21 cellular contexts compared by ENCODE assay signal in the genomic region with DNA sequence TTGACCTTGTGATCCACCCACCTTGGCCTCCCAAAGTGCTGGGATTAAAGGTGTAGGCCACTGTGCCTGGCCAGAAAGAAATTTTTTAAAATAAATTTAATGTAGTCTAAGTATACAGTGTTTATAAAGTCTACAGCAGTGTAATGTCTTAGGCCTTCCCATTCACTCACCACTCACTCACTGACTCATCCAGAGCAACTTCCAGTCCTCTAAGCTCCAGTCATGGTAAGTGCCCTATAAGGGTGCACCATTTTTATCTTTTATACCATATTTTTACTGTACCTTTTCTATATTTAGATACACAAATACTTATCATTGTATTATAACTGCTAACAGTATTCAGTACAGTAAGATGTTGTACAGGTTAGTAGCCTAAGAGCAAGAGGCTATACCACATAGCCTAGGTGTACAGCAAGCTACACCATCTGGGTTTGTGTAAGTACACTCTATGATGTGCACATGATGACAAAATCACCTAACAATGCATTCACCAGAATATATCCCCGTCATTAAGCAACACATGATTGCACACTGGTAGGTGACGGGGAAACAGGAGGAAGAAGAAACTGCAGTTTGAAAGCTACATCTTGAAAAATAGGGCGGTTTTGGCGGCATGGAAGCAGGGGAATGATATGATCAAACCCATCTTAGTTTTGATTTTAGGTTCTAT.
A peak's percentile ranks its signal among the peaks of the same experiment; 100 is the strongest.
DNase-seq lines count a peak whose midpoint lies in the region; TF ChIP-seq lines count a peak whose summit lies in the region.
"Had no signal": no experiment of that assay in that cellular context is flagged by ENCODE, and none has a peak within 500 bp of the region (broad histone marks: within the 10 kb centered on the region; RNA-seq: fewer than 3 reads in every experiment).

No MANE protein-coding gene starts in this region.

- no peak overlapping the region for H3K27ac Mint-ChIP-seq in activated T-helper 2 cell treated with anti-CD3 and anti-CD28 coated beads, Interferon-gamma antibody, Interleukin-2, Interleukin-4, amounts not matched to agents 10 μg/mL and 5 μg/mL and 100 μg/mL, durations not matched to agents 14 hours and 24 hours and 36 hours

- H3K4me3 ChIP-seq in astrocyte of the spinal cord (ENCODE audit: low read depth, low read length): no peak overlapping the region
- no peak overlapping the region for H3K4me3 ChIP-seq in fibroblast of the aortic adventitia (ENCODE audit: low read depth, low read length)
- H3K4me3 ChIP-seq: colonic mucosa, psoas muscle, spleen, testis had no signal

- peaks cover 29% of the 10 kb centered on the region for H3K36me3 Mint-ChIP-seq in activated T-helper 2 cell treated with anti-CD3 and anti-CD28 coated beads, Interferon-gamma antibody, Interleukin-2, Interleukin-4, amounts not matched to agents 10 μg/mL and 5 μg/mL and 100 μg/mL, durations not matched to agents 14 hours and 24 hours and 36 hours (ENCODE audit: low read depth)

- H3K9me3 Mint-ChIP-seq in activated T-helper 2 cell treated with anti-CD3 and anti-CD28 coated beads, Interferon-gamma antibody, Interleukin-2, Interleukin-4, amounts not matched to agents 10 μg/mL and 5 μg/mL and 100 μg/mL, durations not matched to agents 14 hours and 24 hours and 36 hours: no peaks in the 10 kb centered on the region
- H3K9me3 Mint-ChIP-seq: natural killer cell treated with Interleukin-12 subunit alpha and Interleukin-12 subunit beta and Interleukin-15 and Interleukin-18, amount 100 ng/mL, for 72 hours had no signal

- H3K27me3 Mint-ChIP-seq in activated T-helper 2 cell treated with anti-CD3 and anti-CD28 coated beads, Interferon-gamma antibody, Interleukin-2, Interleukin-4, amounts not matched to agents 10 μg/mL and 5 μg/mL and 100 μg/mL, durations not matched to agents 14 hours and 24 hours and 36 hours (ENCODE audit: low read depth): no peaks in the 10 kb centered on the region
- H3K27me3 Mint-ChIP-seq: natural killer cell treated with Interleukin-12 subunit alpha and Interleukin-12 subunit beta and Interleukin-15 and Interleukin-18, amount 100 ng/mL, for 72 hours had no signal

- peaks cover 11% of the 10 kb centered on the region for H3K4me1 Mint-ChIP-seq in activated T-helper 2 cell treated with anti-CD3 and anti-CD28 coated beads, Interferon-gamma antibody, Interleukin-2, Interleukin-4, amounts not matched to agents 10 μg/mL and 5 μg/mL and 100 μg/mL, durations not matched to agents 14 hours and 24 hours and 36 hours (ENCODE audit: low read depth)

- in situ Hi-C loops in astrocyte of the spinal cord (cut with HindIII; ENCODE audit: low sequenced_read_pairs): no loop called here

- TF ChIP-seq CTCF in astrocyte of the spinal cord (IDR thresholded peaks at IDR 0.05; ENCODE audit: low read depth, low read length): no peak
- no peak for TF ChIP-seq CTCF in fibroblast of the aortic adventitia (IDR thresholded peaks at IDR 0.05; ENCODE audit: insufficient read depth, low read length)

- H3K4me3 Mint-ChIP-seq in activated T-helper 2 cell treated with anti-CD3 and anti-CD28 coated beads, Interferon-gamma antibody, Interleukin-2, Interleukin-4, amounts not matched to agents 10 μg/mL and 5 μg/mL and 100 μg/mL, durations not matched to agents 14 hours and 24 hours and 36 hours (ENCODE audit: low read depth): no peak overlapping the region
- H3K4me3 Mint-ChIP-seq: natural killer cell treated with Interleukin-12 subunit alpha and Interleukin-12 subunit beta and Interleukin-15 and Interleukin-18, amount 100 ng/mL, for 72 hours had no signal

- DNase-seq in HT1080 (ENCODE audit: low read depth) (peak; percentile 72), astrocyte of the spinal cord (ENCODE audit: low read depth, low spot score) (peak; percentile 64), fibroblast of the aortic adventitia (ENCODE audit: low read depth) (peak; percentile 74), renal cortical epithelial cell (ENCODE audit: low read depth) (peak; percentile 64), GOT3 (lab: John Stamatoyannopoulos, UW) (no peak)
- DNase-seq in stimulated activated CD4-positive, alpha-beta T cell treated with anti-CD3 and anti-CD28 coated beads, Interleukin-15, amount 100 ng/mL, for 24 hours: no peak
- no peak for DNase-seq in activated T-helper 2 cell treated with anti-CD3 and anti-CD28 coated beads, Interferon-gamma antibody, Interleukin-2, Interleukin-4, amounts not matched to agents 10 μg/mL and 5 μg/mL and 100 μg/mL, durations not matched to agents 14 hours and 24 hours and 36 hours (ENCODE audit: low spot score)
- DNase-seq: activated CD4-positive, alpha-beta T cell treated with anti-CD3 and anti-CD28 coated beads for 48 hours; activated CD8-positive, alpha-beta memory T cell treated with anti-CD3 and anti-CD28 coated beads, Interleukin-2, amount 50 U/mL, for 48 hours; anterior cingulate cortex; BE2C; Calu3; colonic mucosa; head of caudate nucleus; Kasumi-1; NCI-H1436; NCI-H774; psoas muscle; spleen; testis had no signal

- intact Hi-C loops in activated T-helper 2 cell treated with anti-CD3 and anti-CD28 coated beads, Interferon-gamma antibody, Interleukin-2, Interleukin-4, amounts not matched to agents 10 μg/mL and 5 μg/mL and 100 μg/mL, durations not matched to agents 14 hours and 24 hours and 36 hours (cut with micrococcal nuclease): no loop called here

Comparison
In these comparisons a context has a peak if more than half of its experiments do, and no peak if none do; other contexts are left out.
1. DNase-seq: peak in HT1080 (single experiment), astrocyte of the spinal cord (single experiment), fibroblast of the aortic adventitia (single experiment) and renal cortical epithelial cell (single experiment); none in GOT3 (single experiment), stimulated activated CD4-positive, alpha-beta T cell treated with anti-CD3 and anti-CD28 coated beads, Interleukin-15, amount 100 ng/mL, for 24 hours (single experiment) and activated T-helper 2 cell treated with anti-CD3 and anti-CD28 coated beads, Interferon-gamma antibody, Interleukin-2, Interleukin-4, amounts not matched to agents 10 μg/mL and 5 μg/mL and 100 μg/mL, durations not matched to agents 14 hours and 24 hours and 36 hours (single experiment).